ENCODE assay signal across 1 cellular context in genomic region chr17:66830451-66830850, GRCh38.
A peak's percentile ranks its signal among the peaks of the same experiment; 100 is the strongest.
TF ChIP-seq lines count a peak whose summit lies in the region.

No MANE protein-coding gene starts in this region.

TF ChIP-seq in H1, 55 proteins besides CTCF, POLR2A, EP300 and RAD21:
- TF ChIP-seq CBX8 (IDR thresholded peaks at IDR 0.05; ENCODE audit: borderline replicate concordance, low read depth, low read length): no peak
- 0 out of 2 replicates have a peak, but pooled peaks have one; percentile 50 for TF ChIP-seq TCF12 (IDR thresholded peaks at IDR 0.05; ENCODE audit: low read depth, low read length)
- no peak for TF ChIP-seq KDM5A (IDR thresholded peaks at IDR 0.05; ENCODE audit: low read length)
- no peak for TF ChIP-seq ZNF274 (IDR thresholded peaks at IDR 0.05; ENCODE audit: borderline replicate concordance, extremely low read depth, low read length)
